22 cellular contexts compared by ENCODE assay signal in genomic region chr1:156056326-156056849, GRCh38. TPM values are rescaled to one million over a fixed set of nuclear protein-coding genes. Genes with fewer than 3 reads are reported as not detected.
A peak's percentile ranks its signal among the peaks of the same experiment; 100 is the strongest.
DNase-seq lines count a peak whose midpoint lies in the region; ATAC-seq, FAIRE-seq and TF ChIP-seq lines count a peak whose summit lies in the region.
"Had no signal": no experiment of that assay in that cellular context is flagged by ENCODE, and none has a peak within 500 bp of the region (broad histone marks: within the 10 kb centered on the region; RNA-seq: fewer than 3 reads in every experiment).

No MANE protein-coding gene starts in this region.

- 100% methylated on average over 1 of the region's 1 CpG for WGBS in GM12878 (ENCODE audit: insufficient coverage, insufficient replicate concordance, low lambda C conversion rate, missing lambda C conversion rate)

- H3K9ac ChIP-seq in GM12878 (ENCODE audit: control insufficient read depth, insufficient read depth, low read length) = no peak overlapping the region

- H3K27me3 ChIP-seq in CD4-positive, alpha-beta T cell (ENCODE audit: control insufficient read depth, insufficient read depth, low read length) = no peaks in the 10 kb centered on the region
- no peaks in the 10 kb centered on the region for H3K27me3 ChIP-seq in GM12878 (replicated peaks in 1 of 2; ENCODE audit: control insufficient read depth in 2 of 2, insufficient read depth in 2 of 2, low read length in 1 of 2)
- H3K27me3 ChIP-seq: adrenal gland had no signal

- TF ChIP-seq RAD21 in GM12878 (IDR thresholded peaks at IDR 0.05; ENCODE audit: insufficient read depth, low read depth, low read length) = no peak

- FAIRE-seq in GM12878 (lab: Jason Lieb, UNC) = no peak
- FAIRE-seq: GM18507 had no signal

- CTCF ChIA-PET in CD4-positive, alpha-beta T cell (lab: Charles Lee) = interaction anchor here (1.0 kb wide), 1 partner anchor 9 kb away, joined by 3 read pairs; no protein-coding TSS in a partner anchor
- CTCF ChIA-PET in GM12878 (lab: Yijun Ruan, JAX) = interaction anchor here (0.5 to 3.1 kb wide), 4 partner anchors 9 to 176 kb away, joined by 4 to 28 read pairs (median 5); no protein-coding TSS in a partner anchor

- H3K36me3 Mint-ChIP-seq in CD4-positive, alpha-beta T cell (ENCODE audit: low read depth) = peaks cover 19% of the 10 kb centered on the region
- H3K36me3 Mint-ChIP-seq in IgD-negative memory B cell = peaks cover 2% of the 10 kb centered on the region
- H3K36me3 Mint-ChIP-seq in neural crest cell (ENCODE audit: low read depth) = peaks cover 2% of the 10 kb centered on the region

- intact Hi-C loops in CD4-positive, alpha-beta T cell (cut with DNase I, micrococcal nuclease) = loop anchor here in 1 of 2 experiments (5.0 to 10.0 kb wide), 2 partner anchors 144 to 782 kb away; partner anchors contain the start of genes CLK2, HCN3 and RIT1
- intact Hi-C loops in GM12878 (cut with micrococcal nuclease; ENCODE audit: unreplicated experiment) = loop anchor here (10.0 kb wide), 1 partner anchor 202 kb away; the partner anchor contains the start of genes GON4L and SYT11

- BruUV-seq in GM12878 (replicated peaks; lab: Mats Ljungman, UMichigan) = no TSS peak

- no peak overlapping the region for H3K4me3 ChIP-seq in GM12878

- in situ Hi-C loops in GM12878 (cut with MboI) = no loop called here

- no peaks in the 10 kb centered on the region for H3K36me3 ChIP-seq in GM12878 (ENCODE audit: control insufficient read depth in 2 of 2, insufficient read depth in 2 of 2, low read length in 1 of 2)
- H3K36me3 ChIP-seq: adrenal gland had no signal

- no peak for TF ChIP-seq POLR2A in GM12878 (IDR thresholded peaks at IDR 0.05; ENCODE audit: low read depth, low read length)

- ATAC-seq in CD4-positive, alpha-beta T cell (ENCODE audit: poor library complexity) = no peak
- no peak for ATAC-seq in GM12878
- ATAC-seq in GM21423 (IDR thresholded peaks at IDR 0.05; ENCODE audit: unreplicated experiment) = no peak
- no peak for ATAC-seq in activated CD4-positive, CD25-positive, alpha-beta regulatory T cell treated with anti-CD3 and anti-CD28 coated beads, Interleukin-2, amount 50 U/mL, for 24 hours
- ATAC-seq: activated CD8-positive, alpha-beta T cell treated with anti-CD3 and anti-CD28 coated beads for 36 hours had no signal

- POLR2A ChIA-PET in CD4-positive, alpha-beta T cell (lab: Charles Lee) = no interaction called here
- POLR2A ChIA-PET in GM12878 (lab: Charles Lee) = interaction anchor here (1.2 kb wide), 2 partner anchors 43 to 111 kb away, joined by 3 to 4 read pairs; no protein-coding TSS in a partner anchor

- H3K27me3 Mint-ChIP-seq in CD4-positive, alpha-beta T cell = no peaks in the 10 kb centered on the region
- no peaks in the 10 kb centered on the region for H3K27me3 Mint-ChIP-seq in IgD-negative memory B cell
- peaks cover 2% of the 10 kb centered on the region for H3K27me3 Mint-ChIP-seq in neural crest cell (ENCODE audit: low read depth)
- H3K27me3 Mint-ChIP-seq: activated CD8-positive, alpha-beta T cell treated with anti-CD3 and anti-CD28 coated beads for 36 hours; activated T-cell treated with anti-CD3 and anti-CD28 coated beads, Interleukin-2, amount 50 U/mL, for 24 hours had no signal

- H3K27ac Mint-ChIP-seq in CD4-positive, alpha-beta T cell = no peak overlapping the region
- H3K27ac Mint-ChIP-seq in IgD-negative memory B cell (peak overlapping the region in 1 of 3 donors; percentile 46), neural crest cell (ENCODE audit: unreplicated experiment) (no peak overlapping the region)

- peak overlapping the region; percentile 28; the same call in 1 of the 2 replicates for H3K4me2 ChIP-seq in GM12878 (ENCODE audit: control insufficient read depth, insufficient read depth)

- RAD21 ChIA-PET in GM12878 (lab: Charles Lee; ENCODE audit: unreplicated experiment) = interaction anchor here (1.1 to 1.8 kb wide), 2 partner anchors 10 to 118 kb away, joined by 3 to 5 read pairs; no protein-coding TSS in a partner anchor

- H3K4me1 Mint-ChIP-seq in CD4-positive, alpha-beta T cell (ENCODE audit: low read depth) = peaks cover 36% of the 10 kb centered on the region
- H3K4me1 Mint-ChIP-seq in IgD-negative memory B cell (peaks cover 13 to 21% (median 18%) of the 10 kb centered on the region in 3 donors), neural crest cell (peaks cover 44% of the 10 kb centered on the region)

- SMC1A ChIA-PET in GM12878 (lab: Charles Lee; ENCODE audit: uncharacterized antibody, unreplicated experiment) = interaction anchor here (2.0 to 2.3 kb wide), 2 partner anchors 10 to 118 kb away, joined by 7 to 12 read pairs; no protein-coding TSS in a partner anchor

- H3K79me2 ChIP-seq in GM12878 (ENCODE audit: control insufficient read depth, insufficient read depth, low read length) = peaks cover 19% of the 10 kb centered on the region

- H3K27ac ChIP-seq in CD4-positive, alpha-beta T cell (ENCODE audit: low read depth, low read length) = no peak overlapping the region
- H3K27ac ChIP-seq in GM12878 (ENCODE audit: control insufficient read depth, insufficient read depth) = no peak overlapping the region
- H3K27ac ChIP-seq: adrenal gland, WERI-Rb-1 had no signal

- H3K9me3 Mint-ChIP-seq in CD4-positive, alpha-beta T cell = no peaks in the 10 kb centered on the region
- no peaks in the 10 kb centered on the region for H3K9me3 Mint-ChIP-seq in IgD-negative memory B cell
- H3K9me3 Mint-ChIP-seq in neural crest cell = no peaks in the 10 kb centered on the region
- H3K9me3 Mint-ChIP-seq: activated CD8-positive, alpha-beta T cell treated with anti-CD3 and anti-CD28 coated beads for 36 hours; activated T-cell treated with anti-CD3 and anti-CD28 coated beads, Interleukin-2, amount 50 U/mL, for 24 hours had no signal

- H3K4me1 ChIP-seq in GM12878 (ENCODE audit: control insufficient read depth, insufficient read depth, low read length) = no peaks in the 10 kb centered on the region; the same call in 1 of the 2 replicates

- H4K20me1 ChIP-seq in GM12878 (ENCODE audit: control insufficient read depth, insufficient read depth) = no peaks in the 10 kb centered on the region

- DNase-seq in CD4-positive, alpha-beta T cell = no peak
- DNase-seq in GM12878 (ENCODE audit: low read depth, low spot score) = no peak
- DNase-seq in neural crest cell (ENCODE audit: low read depth, low spot score) = no peak
- DNase-seq in activated CD4-positive, CD25-positive, alpha-beta regulatory T cell treated with anti-CD3 and anti-CD28 coated beads, Interleukin-2, amount 50 U/mL, for 72 hours = no peak
- DNase-seq: activated CD8-positive, alpha-beta T cell treated with anti-CD3 and anti-CD28 coated beads for 36 hours; activated T-cell treated with anti-CD3 and anti-CD28 coated beads, Interleukin-2, amount 50 U/mL, for 24 hours; adrenal gland; foreskin melanocyte; NCI-H1417; NCI-H524; stimulated activated CD8-positive, alpha-beta memory T cell treated with anti-CD3 and anti-CD28 coated beads, Interleukin-4, amount 100 ng/mL, for 48 hours; WERI-Rb-1 had no signal

- H2AFZ ChIP-seq in GM12878 (ENCODE audit: control insufficient read depth, low read depth, low read length) = no peak overlapping the region

- no peak for TF ChIP-seq EP300 in GM12878 (IDR thresholded peaks at IDR 0.05; ENCODE audit: borderline replicate concordance in 1 of 2, control insufficient read depth in 1 of 2, low read depth in 2 of 2, low read length in 2 of 2)

- peak overlapping the region; percentile 43 for H3K4me3 Mint-ChIP-seq in CD4-positive, alpha-beta T cell
- H3K4me3 Mint-ChIP-seq in IgD-negative memory B cell (peak overlapping the region; percentile 28 to 78 (median 44)), neural crest cell (peak overlapping the region; percentile 44)

- no peaks in the 10 kb centered on the region for H3K9me3 ChIP-seq in CD4-positive, alpha-beta T cell (ENCODE audit: control insufficient read depth, low read length)
- H3K9me3 ChIP-seq in GM12878 (replicated peaks; ENCODE audit: control insufficient read depth, insufficient read depth, low read length) = no peaks in the 10 kb centered on the region
- H3K9me3 ChIP-seq: adrenal gland had no signal

- no peak for TF ChIP-seq CTCF in CD4-positive, alpha-beta T cell (IDR thresholded peaks at IDR 0.05)
- TF ChIP-seq CTCF in GM12878 (IDR thresholded peaks at IDR 0.05 in 2 of 3, conservative IDR thresholded peaks at IDR 0.05 in 1 of 3; ENCODE audit: control insufficient read depth in 2 of 3, extremely low read depth in 1 of 3, insufficient read depth in 1 of 3, low read depth in 3 of 3, low read length in 3 of 3) = no peak
- TF ChIP-seq CTCF in neural crest cell (conservative IDR thresholded peaks at IDR 0.05) = no peak

RNA-seq across cellular contexts. Expression of gene LAMTOR2, which starts 1.8 kb away (rescaled TPM):
- 1 to 10 TPM; 7.0 to 8.7 TPM for total RNA-seq in CD4-positive, alpha-beta T cell
- polyA plus RNA-seq in IgD-negative memory B cell = 159 TPM
- 9.0 and 11.7 TPM in 2 replicates for total RNA-seq in GM12878 (2013; cell fraction: nucleolus; rRNA removed)
- total RNA-seq in GM12878 (2014; rRNA removed) = 76.3 and 90.3 TPM in 2 replicates
- 77.3 and 80.2 TPM in 2 replicates for total RNA-seq in GM12878 (2014; rRNA removed; fragmentation: Illumina TruSeq; extraction: Trizol)
- 73.5 and 73.9 TPM in 2 replicates for total RNA-seq in GM12878 (2021)
- polyA plus RNA-seq in GM12878 (2011; ENCODE audit: low read depth) = 65.1 TPM
- polyA plus RNA-seq in GM12878 (2011; rRNA removed) = 37.4 and 72.0 TPM in 2 replicates
- polyA plus RNA-seq in GM12878 (2011; cell fraction: cytosol; rRNA removed) = 132 and 162 TPM in 2 replicates
- polyA plus RNA-seq in GM12878 (2011; cell fraction: nucleus; rRNA removed) = 58.7 and 59.5 TPM in 2 replicates
- polyA plus RNA-seq in GM12878 (2012) = 58.4 and 65.5 TPM in 2 replicates
- 34.9 and 71.9 TPM in 2 replicates for polyA plus RNA-seq in GM12878 (2014; fragmentation: Illumina TruSeq; extraction: Trizol)
- polyA plus RNA-seq in GM12878 (2014; fragmentation: Nextera tagmentation; extraction: Ambion mirVana) = 100 to 1,000 TPM; 225 to 264 TPM
- polyA plus RNA-seq in GM12878 (2014; rRNA removed) = 104 and 123 TPM in 2 replicates
- 100 to 1,000 TPM; 139 to 160 TPM for polyA plus RNA-seq in GM12878 (2016; fragmentation: Nextera tagmentation; extraction: Ambion mirVana)
- 31.7 and 56.7 TPM in 2 replicates for polyA minus RNA-seq in GM12878 (2011; rRNA and poly(A)+ RNA removed)
- 13.7 and 14.2 TPM in 2 replicates for polyA minus RNA-seq in GM12878 (2011; cell fraction: cytosol; rRNA and poly(A)+ RNA removed)
- polyA minus RNA-seq in GM12878 (2011; cell fraction: nucleus; rRNA and poly(A)+ RNA removed) = 16.6 and 17.5 TPM in 2 replicates
- total RNA-seq in neural crest cell = 49.4 and 55.6 TPM in 2 replicates

RNA-seq across cellular contexts. Expression of gene UBQLN4, which starts 2.8 kb away (rescaled TPM):
- 10 to 100 TPM; 10.6 to 11.9 TPM for total RNA-seq in CD4-positive, alpha-beta T cell
- polyA plus RNA-seq in IgD-negative memory B cell (7.6 TPM), GM12878 (2011; rRNA removed) (32.5 and 44.6 TPM in 2 replicates), GM12878 (2014; fragmentation: Illumina TruSeq; extraction: Trizol) (24.9 and 27.3 TPM in 2 replicates), GM12878 (2014; fragmentation: Nextera tagmentation; extraction: Ambion mirVana) (10 to 100 TPM; 10.0 to 17.3 TPM), GM12878 (2014; rRNA removed) (31.2 and 32.8 TPM in 2 replicates), GM12878 (2016; fragmentation: Nextera tagmentation; extraction: Ambion mirVana) (10 to 100 TPM; 18.9 to 20.6 TPM)
- total RNA-seq in GM12878 (2013; cell fraction: nucleolus; rRNA removed) = 18.7 and 22.9 TPM in 2 replicates
- total RNA-seq in GM12878 (2014; rRNA removed) (18.7 and 19.6 TPM in 2 replicates), GM12878 (2014; rRNA removed; fragmentation: Illumina TruSeq; extraction: Trizol) (14.9 and 15.9 TPM in 2 replicates), GM12878 (2021) (31.9 and 37.3 TPM in 2 replicates), neural crest cell (70.4 and 78.0 TPM in 2 replicates)
- 10.7 TPM for polyA plus RNA-seq in GM12878 (2011; ENCODE audit: low read depth)
- 46.6 and 47.7 TPM in 2 replicates for polyA plus RNA-seq in GM12878 (2011; cell fraction: cytosol; rRNA removed)
- 58.1 and 61.3 TPM in 2 replicates for polyA plus RNA-seq in GM12878 (2011; cell fraction: nucleus; rRNA removed)
- 16.0 and 17.0 TPM in 2 replicates for polyA plus RNA-seq in GM12878 (2012)
- 41.8 and 53.6 TPM in 2 replicates for polyA minus RNA-seq in GM12878 (2011; rRNA and poly(A)+ RNA removed)
- polyA minus RNA-seq in GM12878 (2011; cell fraction: cytosol; rRNA and poly(A)+ RNA removed) = 19.4 and 19.9 TPM in 2 replicates
- polyA minus RNA-seq in GM12878 (2011; cell fraction: nucleus; rRNA and poly(A)+ RNA removed) = 9.3 and 15.1 TPM in 2 replicates

RNA-seq across cellular contexts. Expression of gene RAB25, which starts 4.6 kb away (rescaled TPM):
- total RNA-seq in CD4-positive, alpha-beta T cell = 1 to 10 TPM in 1 of 2 experiments, under 1 TPM in 1; 0.58 to 1.3 TPM
- 2.9 TPM for polyA plus RNA-seq in IgD-negative memory B cell
- total RNA-seq in GM12878 (2013; cell fraction: nucleolus; rRNA removed) = not detected in 2 replicates
- total RNA-seq in GM12878 (2014; rRNA removed) = not detected in 2 replicates
- total RNA-seq in GM12878 (2014; rRNA removed; fragmentation: Illumina TruSeq; extraction: Trizol) = not detected in 2 replicates
- 0.29 and 0.36 TPM in 2 replicates for total RNA-seq in GM12878 (2021)
- polyA plus RNA-seq in GM12878 (2011; ENCODE audit: low read depth) = not detected
- polyA plus RNA-seq in GM12878 (2011; rRNA removed) = 0.22 and 0.45 TPM in 2 replicates
- polyA plus RNA-seq in GM12878 (2011; cell fraction: cytosol; rRNA removed) = 0.39 and 0.52 TPM in 2 replicates
- polyA plus RNA-seq in GM12878 (2011; cell fraction: nucleus; rRNA removed) = 0.25 TPM in 2 replicates
- 0.18 TPM in 1 of 2 replicates, not detected in the other for polyA plus RNA-seq in GM12878 (2012)
- polyA plus RNA-seq in GM12878 (2014; fragmentation: Illumina TruSeq; extraction: Trizol) = 0.16 TPM in 1 of 2 replicates, not detected in the other
- not detected for polyA plus RNA-seq in GM12878 (2014; fragmentation: Nextera tagmentation; extraction: Ambion mirVana)
- 0.44 TPM in 1 of 2 replicates, not detected in the other for polyA plus RNA-seq in GM12878 (2014; rRNA removed)
- not detected for polyA plus RNA-seq in GM12878 (2016; fragmentation: Nextera tagmentation; extraction: Ambion mirVana)
- 0.22 and 1.2 TPM in 2 replicates for polyA minus RNA-seq in GM12878 (2011; rRNA and poly(A)+ RNA removed)
- not detected in 2 replicates for polyA minus RNA-seq in GM12878 (2011; cell fraction: cytosol; rRNA and poly(A)+ RNA removed)
- not detected in 2 replicates for polyA minus RNA-seq in GM12878 (2011; cell fraction: nucleus; rRNA and poly(A)+ RNA removed)
- total RNA-seq in neural crest cell = not detected in 2 replicates
- total RNA-seq: cardiac septum; dermis microvascular lymphatic vessel endothelial cell; LHCN-M2; mesenteric fat pad; T-helper 1 cell treated with Interleukin-12 subunit alpha and Interleukin-12 subunit beta and Interleukin-4 antibody, amounts not matched to agents 30 ng/mL and 1 ng/mL, for 36 hours; temporal lobe had no signal

RNA-seq across cellular contexts. Expression of gene MEX3A, which starts 25.9 kb away (rescaled TPM):
- total RNA-seq in CD4-positive, alpha-beta T cell = under 1 TPM; 0.27 to 0.36 TPM
- 0.05 TPM for polyA plus RNA-seq in IgD-negative memory B cell
- total RNA-seq in GM12878 (2013; cell fraction: nucleolus; rRNA removed) = 6.4 and 6.6 TPM in 2 replicates
- 1.6 and 2.1 TPM in 2 replicates for total RNA-seq in GM12878 (2014; rRNA removed)
- 1.6 and 1.8 TPM in 2 replicates for total RNA-seq in GM12878 (2014; rRNA removed; fragmentation: Illumina TruSeq; extraction: Trizol)
- 5.1 and 5.9 TPM in 2 replicates for total RNA-seq in GM12878 (2021)
- 0.37 TPM for polyA plus RNA-seq in GM12878 (2011; ENCODE audit: low read depth)
- polyA plus RNA-seq in GM12878 (2011; rRNA removed) = 2.3 and 2.8 TPM in 2 replicates
- 5.1 and 5.8 TPM in 2 replicates for polyA plus RNA-seq in GM12878 (2011; cell fraction: cytosol; rRNA removed)
- polyA plus RNA-seq in GM12878 (2011; cell fraction: nucleus; rRNA removed) = 7.3 and 9.3 TPM in 2 replicates
- 0.89 and 1.00 TPM in 2 replicates for polyA plus RNA-seq in GM12878 (2012)
- polyA plus RNA-seq in GM12878 (2014; fragmentation: Illumina TruSeq; extraction: Trizol) = 3.2 and 4.0 TPM in 2 replicates
- polyA plus RNA-seq in GM12878 (2014; fragmentation: Nextera tagmentation; extraction: Ambion mirVana) = under 1 TPM; 0.11 to 0.27 TPM
- 3.2 and 3.3 TPM in 2 replicates for polyA plus RNA-seq in GM12878 (2014; rRNA removed)
- polyA plus RNA-seq in GM12878 (2016; fragmentation: Nextera tagmentation; extraction: Ambion mirVana) = under 1 TPM; 0.48 to 0.49 TPM
- polyA minus RNA-seq in GM12878 (2011; rRNA and poly(A)+ RNA removed) = 3.7 and 6.0 TPM in 2 replicates
- polyA minus RNA-seq in GM12878 (2011; cell fraction: cytosol; rRNA and poly(A)+ RNA removed) = 4.8 and 6.2 TPM in 2 replicates
- polyA minus RNA-seq in GM12878 (2011; cell fraction: nucleus; rRNA and poly(A)+ RNA removed) = 3.5 and 5.5 TPM in 2 replicates
- total RNA-seq in neural crest cell = 114 and 120 TPM in 2 replicates
- total RNA-seq: T-helper 1 cell treated with Interleukin-12 subunit alpha and Interleukin-12 subunit beta and Interleukin-4 antibody, amounts not matched to agents 30 ng/mL and 1 ng/mL, for 36 hours had no signal

RNA-seq across cellular contexts. Expression of gene SSR2, which starts 35.6 kb away (rescaled TPM):
- 100 to 1,000 TPM; 223 to 225 TPM for total RNA-seq in CD4-positive, alpha-beta T cell
- 257 TPM for polyA plus RNA-seq in IgD-negative memory B cell
- 117 and 134 TPM in 2 replicates for total RNA-seq in GM12878 (2013; cell fraction: nucleolus; rRNA removed)
- total RNA-seq in GM12878 (2014; rRNA removed) = 304 and 309 TPM in 2 replicates
- 253 and 257 TPM in 2 replicates for total RNA-seq in GM12878 (2014; rRNA removed; fragmentation: Illumina TruSeq; extraction: Trizol)
- 207 and 208 TPM in 2 replicates for total RNA-seq in GM12878 (2021)
- 419 TPM for polyA plus RNA-seq in GM12878 (2011; ENCODE audit: low read depth)
- 434 and 553 TPM in 2 replicates for polyA plus RNA-seq in GM12878 (2011; rRNA removed)
- polyA plus RNA-seq in GM12878 (2011; cell fraction: cytosol; rRNA removed) = 648 and 1,046 TPM in 2 replicates
- polyA plus RNA-seq in GM12878 (2011; cell fraction: nucleus; rRNA removed) = 186 and 215 TPM in 2 replicates
- polyA plus RNA-seq in GM12878 (2012) = 316 TPM in 2 replicates
- 443 and 504 TPM in 2 replicates for polyA plus RNA-seq in GM12878 (2014; fragmentation: Illumina TruSeq; extraction: Trizol)
- polyA plus RNA-seq in GM12878 (2014; fragmentation: Nextera tagmentation; extraction: Ambion mirVana) = 100 to 1,000 TPM; 395 to 407 TPM
- polyA plus RNA-seq in GM12878 (2014; rRNA removed) = 300 and 320 TPM in 2 replicates
- 100 to 1,000 TPM; 226 to 238 TPM for polyA plus RNA-seq in GM12878 (2016; fragmentation: Nextera tagmentation; extraction: Ambion mirVana)
- polyA minus RNA-seq in GM12878 (2011; rRNA and poly(A)+ RNA removed) = 366 and 382 TPM in 2 replicates
- polyA minus RNA-seq in GM12878 (2011; cell fraction: cytosol; rRNA and poly(A)+ RNA removed) = 76.2 and 86.9 TPM in 2 replicates
- polyA minus RNA-seq in GM12878 (2011; cell fraction: nucleus; rRNA and poly(A)+ RNA removed) = 32.3 and 40.9 TPM in 2 replicates
- total RNA-seq in neural crest cell = 236 and 255 TPM in 2 replicates
